Comparison of ENCODE assay signal across 22 cellular contexts in genomic region chr2:131122496-131122895, GRCh38. TPM values are rescaled to one million over a fixed set of nuclear protein-coding genes. Genes with fewer than 3 reads are reported as not detected.
A peak's percentile ranks its signal among the peaks of the same experiment; 100 is the strongest.
DNase-seq lines count a peak whose midpoint lies in the region; ATAC-seq and TF ChIP-seq lines count a peak whose summit lies in the region.
"Had no signal": no experiment of that assay in that cellular context is flagged by ENCODE, and none has a peak within 500 bp of the region (broad histone marks: within the 10 kb centered on the region; RNA-seq: fewer than 3 reads in every experiment).

No MANE protein-coding gene starts in this region.

- H3K27me3 ChIP-seq in psoas muscle (ENCODE audit: insufficient read depth in 3 of 3, low read length in 2 of 3) (no peaks in the 10 kb centered on the region), ovary (no peaks in the 10 kb centered on the region)
- H3K27me3 ChIP-seq: BE2C; BLaER1 treated with 17β-estradiol and CSF1 and Interleukin-3, amounts not matched to agents 10 nM and 100 nM had no signal

- H3K9me3 Mint-ChIP-seq in immature natural killer cell (no peaks in the 10 kb centered on the region), osteocyte (ENCODE audit: unreplicated experiment) (no peaks in the 10 kb centered on the region)
- H3K9me3 Mint-ChIP-seq: CD4-positive, alpha-beta memory T cell had no signal

- H3K9me3 ChIP-seq in psoas muscle (no peaks in the 10 kb centered on the region), ovary (no peaks in the 10 kb centered on the region)
- H3K9me3 ChIP-seq: A549; BE2C; BLaER1 treated with 17β-estradiol and CSF1 and Interleukin-3, amounts not matched to agents 10 nM and 100 nM had no signal

- H3K27ac ChIP-seq in psoas muscle = no peak overlapping the region
- H3K27ac ChIP-seq in ovary = no peak overlapping the region
- H3K27ac ChIP-seq: A549; BLaER1 treated with 17β-estradiol and CSF1 and Interleukin-3, amounts not matched to agents 10 nM and 100 nM had no signal

- peak; percentile 7 for DNase-seq in activated CD8-positive, alpha-beta memory T cell treated with anti-CD3 and anti-CD28 coated beads, Interleukin-2, amount 50 U/mL, for 48 hours
- DNase-seq in activated CD8-positive, alpha-beta memory T cell treated with anti-CD3 and anti-CD28 coated beads for 24 hours = no peak
- DNase-seq in immature natural killer cell (peak in 2 of 3 donors; percentile 11 to 12), psoas muscle (no peak), ovary (no peak), osteocyte (ENCODE audit: extremely low spot score, unreplicated experiment) (no peak)
- no peak for DNase-seq in stimulated activated naive CD8-positive, alpha-beta T cell treated with anti-CD3 and anti-CD28 coated beads, Interleukin-15, Interleukin-2, amounts not matched to agents 100 U/mL and 50 U/mL, for 24 hours
- DNase-seq: 8988T; ACHN; AML-193; BE2C; Calu3; CD4-positive, alpha-beta memory T cell; COR-L47; DMS53; DMS79 treated with DMSO at 0.1 percent for 48 hours; GF-D8; GOT3; H7; HCEC 1CT had no signal

- no peak overlapping the region for H3K4me3 ChIP-seq in psoas muscle
- H3K4me3 ChIP-seq in ovary = no peak overlapping the region
- H3K4me3 ChIP-seq: A549; BLaER1 treated with 17β-estradiol and CSF1 and Interleukin-3, amounts not matched to agents 10 nM and 100 nM had no signal

- H3K4me1 ChIP-seq in psoas muscle (peaks cover 30% of the 10 kb centered on the region), ovary (ENCODE audit: insufficient read depth) (peaks cover 3% of the 10 kb centered on the region)
- H3K4me1 ChIP-seq: BE2C had no signal

- H3K4me3 Mint-ChIP-seq in immature natural killer cell = peak overlapping the region in 3 of 5 donors; percentile 33 to 59 (median 48)
- no peak overlapping the region for H3K4me3 Mint-ChIP-seq in osteocyte (ENCODE audit: unreplicated experiment)
- H3K4me3 Mint-ChIP-seq: CD4-positive, alpha-beta memory T cell had no signal

- intact Hi-C loops in psoas muscle (cut with DNase I) (no loop called here), ovary (cut with DNase I) (no loop called here)

- TF ChIP-seq CTCF in psoas muscle (IDR thresholded peaks at IDR 0.05) = no peak
- no peak for TF ChIP-seq CTCF in ovary (IDR thresholded peaks at IDR 0.05)
- no peak for TF ChIP-seq CTCF in osteocyte (IDR thresholded peaks at IDR 0.05)

- H3K27ac Mint-ChIP-seq in immature natural killer cell (peak overlapping the region in 2 of 6 donors; percentile 11 to 31), osteocyte (ENCODE audit: unreplicated experiment) (no peak overlapping the region)

- TF ChIP-seq POLR2A in ovary (IDR thresholded peaks at IDR 0.05) = no peak

- H3K36me3 Mint-ChIP-seq in immature natural killer cell (peaks cover 12 to 40% (median 18%) of the 10 kb centered on the region in 3 donors), osteocyte (ENCODE audit: unreplicated experiment) (peaks cover 38% of the 10 kb centered on the region)

- H3K27me3 Mint-ChIP-seq in immature natural killer cell (ENCODE audit: low read depth in 3 of 3) = peaks cover 0 to 5% (median 3%) of the 10 kb centered on the region in 3 donors
- no peaks in the 10 kb centered on the region for H3K27me3 Mint-ChIP-seq in osteocyte (ENCODE audit: unreplicated experiment)
- H3K27me3 Mint-ChIP-seq: CD4-positive, alpha-beta memory T cell had no signal

- peak; percentile 32 to 84 (median 81) for ATAC-seq in psoas muscle
- no peak for ATAC-seq in stimulated activated naive CD8-positive, alpha-beta T cell treated with anti-CD3 and anti-CD28 coated beads, Interleukin-15, Interleukin-2, amounts not matched to agents 100 U/mL and 50 U/mL, for 24 hours
- ATAC-seq: A549 had no signal

- H3K4me1 Mint-ChIP-seq in immature natural killer cell (peaks cover 45 to 57% of the 10 kb centered on the region in 2 donors), osteocyte (ENCODE audit: unreplicated experiment) (peaks cover 7% of the 10 kb centered on the region)

- H3K36me3 ChIP-seq in psoas muscle (ENCODE audit: insufficient read depth in 1 of 2, low read depth in 1 of 2) = peaks cover 8 to 40% of the 10 kb centered on the region in 2 donors
- no peaks in the 10 kb centered on the region for H3K36me3 ChIP-seq in ovary
- H3K36me3 ChIP-seq: BE2C had no signal

- 59 to 82% (median 73%) methylated on average over 4 of the region's 4 CpGs for WGBS in psoas muscle, 3 donors
- 92 to 99% (median 95%) methylated on average over 4 of the region's 4 CpGs for WGBS in ovary, 3 donors

- TF ChIP-seq EP300 in ovary (IDR thresholded peaks at IDR 0.05) = no peak

RNA-seq across cellular contexts. Expression of gene PLEKHB2, which starts 17.4 kb away (rescaled TPM):
- 100 to 1,000 TPM in 2 of 3 donors, 10 to 100 TPM in 1; 84.6 to 146 (median 112) TPM for polyA plus RNA-seq in immature natural killer cell
- total RNA-seq in psoas muscle = 10 to 100 TPM; 24.7 to 67.6 (median 28.7) TPM
- polyA plus RNA-seq in psoas muscle = 10 to 100 TPM; 17.9 to 81.4 (median 74.7) TPM
- total RNA-seq in ovary = 10 to 100 TPM; 13.1 to 46.2 (median 23.4) TPM
- 10 to 100 TPM in 1 of 2 donors, 1 to 10 TPM in 1; 9.8 to 53.2 TPM for polyA plus RNA-seq in ovary
- 53.9 and 54.2 TPM in 2 replicates for total RNA-seq in osteocyte

RNA-seq across cellular contexts. Expression of gene FAM168B, which starts 29.2 kb away (rescaled TPM):
- 10 to 100 TPM; 20.3 to 47.0 (median 23.6) TPM for polyA plus RNA-seq in immature natural killer cell
- total RNA-seq in psoas muscle = 100 to 1,000 TPM in 2 of 4 donors, 10 to 100 TPM in 2; 63.1 to 130 (median 105) TPM
- 100 to 1,000 TPM in 1 of 3 donors, 10 to 100 TPM in 2; 39.2 to 155 (median 98.8) TPM for polyA plus RNA-seq in psoas muscle
- total RNA-seq in ovary = 100 to 1,000 TPM in 4 of 7 donors, 10 to 100 TPM in 3; 66.3 to 117 (median 108) TPM
- polyA plus RNA-seq in ovary = 10 to 100 TPM; 54.4 to 67.0 TPM
- 111 and 114 TPM in 2 replicates for total RNA-seq in osteocyte

Comparison
In these comparisons a context has a peak if more than half of its experiments do, and no peak if none do; other contexts are left out.
1. DNase-seq: peak in activated CD8-positive, alpha-beta memory T cell treated with anti-CD3 and anti-CD28 coated beads, Interleukin-2, amount 50 U/mL, for 48 hours (single experiment) and immature natural killer cell (2 of 3); none in activated CD8-positive, alpha-beta memory T cell treated with anti-CD3 and anti-CD28 coated beads for 24 hours (single experiment), psoas muscle (0 of 2), ovary (0 of 5), stimulated activated naive CD8-positive, alpha-beta T cell treated with anti-CD3 and anti-CD28 coated beads, Interleukin-15, Interleukin-2, amounts not matched to agents 100 U/mL and 50 U/mL, for 24 hours (single experiment) and osteocyte (single experiment).